In genomic region chr12:77591959-77592358, GRCh38 we compare ENCODE assay signal across 12 cellular contexts.
DNase-seq lines count a peak whose midpoint lies in the region; FAIRE-seq and TF ChIP-seq lines count a peak whose summit lies in the region.
"Had no signal": no experiment of that assay in that cellular context is flagged by ENCODE, and none has a peak within 500 bp of the region (broad histone marks: within the 10 kb centered on the region; RNA-seq: fewer than 3 reads in every experiment).

No MANE protein-coding gene starts in this region.

- no peak for DNase-seq in D721Med (ENCODE audit: insufficient read length, low spot score)
- peak; percentile 52 for DNase-seq in NCI-H1105 (lab: John Stamatoyannopoulos, UW)
- peak; percentile 63 for DNase-seq in NCI-H748 (lab: John Stamatoyannopoulos, UW; ENCODE audit: unreplicated experiment)
- peak; percentile 16 for DNase-seq in iPS-NIHi11 (ENCODE audit: low spot score)
- no peak for DNase-seq in activated naive CD4-positive, alpha-beta T cell treated with anti-CD3 and anti-CD28 coated beads for 36 hours
- no peak for DNase-seq in 8988T
- DNase-seq in stimulated activated CD4-positive, alpha-beta T cell treated with anti-CD3 and anti-CD28 coated beads, Interleukin-1b, Interleukin-23, amount 100 ng/mL, for 48 hours = no peak
- DNase-seq in activated T-helper 2 cell treated with anti-CD3 and anti-CD28 coated beads, Interferon-gamma antibody, Interleukin-2, Interleukin-4, amounts not matched to agents 10 μg/mL and 5 μg/mL and 100 μg/mL, durations not matched to agents 14 hours and 24 hours and 36 hours (ENCODE audit: low spot score) = no peak
- DNase-seq: activated T-cell treated with anti-CD3 and anti-CD28 coated beads, Interleukin-2, amount 50 U/mL, for 72 hours; AML-193; stomach had no signal

- FAIRE-seq in D721Med (lab: Jason Lieb, UNC) = peak; percentile 96
- FAIRE-seq: H1 had no signal

- H3K27ac Mint-ChIP-seq in activated naive CD4-positive, alpha-beta T cell treated with anti-CD3 and anti-CD28 coated beads for 36 hours = no peak overlapping the region
- no peak overlapping the region for H3K27ac Mint-ChIP-seq in activated T-helper 2 cell treated with anti-CD3 and anti-CD28 coated beads, Interferon-gamma antibody, Interleukin-2, Interleukin-4, amounts not matched to agents 10 μg/mL and 5 μg/mL and 100 μg/mL, durations not matched to agents 14 hours and 24 hours and 36 hours
- H3K27ac Mint-ChIP-seq: activated T-cell treated with anti-CD3 and anti-CD28 coated beads, Interleukin-2, amount 50 U/mL, for 72 hours had no signal

- TF ChIP-seq CTCF in D721Med (IDR thresholded peaks at IDR 0.05; ENCODE audit: insufficient read depth, missing control alignments) = peak; percentile 9

- H3K27me3 Mint-ChIP-seq in activated naive CD4-positive, alpha-beta T cell treated with anti-CD3 and anti-CD28 coated beads for 36 hours (ENCODE audit: low read depth) = no peaks in the 10 kb centered on the region
- H3K27me3 Mint-ChIP-seq in activated T-helper 2 cell treated with anti-CD3 and anti-CD28 coated beads, Interferon-gamma antibody, Interleukin-2, Interleukin-4, amounts not matched to agents 10 μg/mL and 5 μg/mL and 100 μg/mL, durations not matched to agents 14 hours and 24 hours and 36 hours (ENCODE audit: low read depth) = no peaks in the 10 kb centered on the region

- no peak overlapping the region for H3K4me3 Mint-ChIP-seq in activated naive CD4-positive, alpha-beta T cell treated with anti-CD3 and anti-CD28 coated beads for 36 hours
- H3K4me3 Mint-ChIP-seq in activated T-helper 2 cell treated with anti-CD3 and anti-CD28 coated beads, Interferon-gamma antibody, Interleukin-2, Interleukin-4, amounts not matched to agents 10 μg/mL and 5 μg/mL and 100 μg/mL, durations not matched to agents 14 hours and 24 hours and 36 hours (ENCODE audit: low read depth) = no peak overlapping the region
- H3K4me3 Mint-ChIP-seq: activated T-cell treated with anti-CD3 and anti-CD28 coated beads, Interleukin-2, amount 50 U/mL, for 72 hours had no signal

- intact Hi-C loops in activated naive CD4-positive, alpha-beta T cell treated with anti-CD3 and anti-CD28 coated beads for 36 hours (cut with micrococcal nuclease) = no loop called here
- intact Hi-C loops in activated T-helper 2 cell treated with anti-CD3 and anti-CD28 coated beads, Interferon-gamma antibody, Interleukin-2, Interleukin-4, amounts not matched to agents 10 μg/mL and 5 μg/mL and 100 μg/mL, durations not matched to agents 14 hours and 24 hours and 36 hours (cut with micrococcal nuclease) = no loop called here

- no peaks in the 10 kb centered on the region for H3K36me3 Mint-ChIP-seq in activated naive CD4-positive, alpha-beta T cell treated with anti-CD3 and anti-CD28 coated beads for 36 hours (ENCODE audit: low read depth)
- no peaks in the 10 kb centered on the region for H3K36me3 Mint-ChIP-seq in activated T-helper 2 cell treated with anti-CD3 and anti-CD28 coated beads, Interferon-gamma antibody, Interleukin-2, Interleukin-4, amounts not matched to agents 10 μg/mL and 5 μg/mL and 100 μg/mL, durations not matched to agents 14 hours and 24 hours and 36 hours (ENCODE audit: low read depth)

- CTCF ChIA-PET in activated naive CD4-positive, alpha-beta T cell treated with anti-CD3 and anti-CD28 coated beads for 36 hours (lab: Charles Lee) = no interaction called here

- H3K9me3 Mint-ChIP-seq in activated naive CD4-positive, alpha-beta T cell treated with anti-CD3 and anti-CD28 coated beads for 36 hours = peaks cover 2% of the 10 kb centered on the region
- H3K9me3 Mint-ChIP-seq in activated T-helper 2 cell treated with anti-CD3 and anti-CD28 coated beads, Interferon-gamma antibody, Interleukin-2, Interleukin-4, amounts not matched to agents 10 μg/mL and 5 μg/mL and 100 μg/mL, durations not matched to agents 14 hours and 24 hours and 36 hours = peaks cover 15% of the 10 kb centered on the region

- H3K4me1 Mint-ChIP-seq in activated naive CD4-positive, alpha-beta T cell treated with anti-CD3 and anti-CD28 coated beads for 36 hours (ENCODE audit: low read depth) = no peaks in the 10 kb centered on the region
- H3K4me1 Mint-ChIP-seq in activated T-helper 2 cell treated with anti-CD3 and anti-CD28 coated beads, Interferon-gamma antibody, Interleukin-2, Interleukin-4, amounts not matched to agents 10 μg/mL and 5 μg/mL and 100 μg/mL, durations not matched to agents 14 hours and 24 hours and 36 hours (ENCODE audit: low read depth) = no peaks in the 10 kb centered on the region

Comparison
In these comparisons a context has a peak if more than half of its experiments do, and no peak if none do; other contexts are left out.
1. DNase-seq: peak in NCI-H1105 (single experiment), NCI-H748 (single experiment) and iPS-NIHi11 (single experiment); none in D721Med (single experiment), activated naive CD4-positive, alpha-beta T cell treated with anti-CD3 and anti-CD28 coated beads for 36 hours (single experiment), 8988T (single experiment), stimulated activated CD4-positive, alpha-beta T cell treated with anti-CD3 and anti-CD28 coated beads, Interleukin-1b, Interleukin-23, amount 100 ng/mL, for 48 hours (single experiment) and activated T-helper 2 cell treated with anti-CD3 and anti-CD28 coated beads, Interferon-gamma antibody, Interleukin-2, Interleukin-4, amounts not matched to agents 10 μg/mL and 5 μg/mL and 100 μg/mL, durations not matched to agents 14 hours and 24 hours and 36 hours (single experiment).